1 cellular context compared by ENCODE assay signal in the genomic region with DNA sequence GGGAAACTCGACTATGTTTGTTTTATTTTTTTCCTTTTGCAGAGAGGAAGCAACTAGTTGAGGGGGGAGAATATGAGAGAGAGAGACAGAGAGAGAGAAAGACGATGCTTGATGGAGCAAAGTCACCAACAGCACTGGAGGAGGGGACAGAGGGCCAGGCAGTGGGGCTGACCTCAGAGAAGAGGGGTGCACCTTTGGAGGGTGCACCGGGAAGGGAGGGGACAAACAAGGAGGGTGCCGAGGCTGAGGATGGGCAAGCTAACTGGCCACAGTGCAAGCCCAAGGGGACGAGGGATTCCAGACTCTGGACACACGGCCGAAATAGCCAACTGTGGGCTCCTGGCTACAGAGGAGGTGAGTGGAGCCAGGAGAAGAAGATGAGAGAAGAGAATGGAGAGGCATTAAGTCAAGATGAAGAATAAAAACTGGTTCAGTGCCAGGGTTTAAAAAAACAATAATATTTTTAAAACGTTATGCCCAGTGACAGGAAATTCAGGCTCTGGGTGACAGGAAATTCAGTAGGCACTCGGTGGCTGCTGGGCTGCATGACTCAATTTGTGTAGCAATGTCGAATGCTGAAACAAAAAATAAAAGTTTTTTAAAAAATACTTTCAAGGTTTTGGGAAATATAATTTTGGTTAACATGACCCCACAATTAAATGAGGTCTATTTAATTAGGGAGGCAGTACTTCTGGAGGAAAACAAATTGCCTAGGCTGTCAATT.
TF ChIP-seq lines count a peak whose summit lies in the region.

No MANE protein-coding gene starts in this region.

TF ChIP-seq in SK-N-SH, 30 proteins besides CTCF, POLR2A, EP300 and RAD21 (continued from another document):
- TF ChIP-seq NRF1 (IDR thresholded peaks at IDR 0.05; ENCODE audit: low read depth, low read length) = no peak
- TF ChIP-seq FOXM1 (IDR thresholded peaks at IDR 0.05; ENCODE audit: low read depth) = no peak
- no peak for TF ChIP-seq RFX5 (IDR thresholded peaks at IDR 0.05; ENCODE audit: low read length)
- TF ChIP-seq SIN3A (IDR thresholded peaks at IDR 0.05; ENCODE audit: borderline replicate concordance, low read depth, low read length) = no peak
- no peak for TF ChIP-seq YY1 (IDR thresholded peaks at IDR 0.05; ENCODE audit: low read depth)
